In the genomic region with DNA sequence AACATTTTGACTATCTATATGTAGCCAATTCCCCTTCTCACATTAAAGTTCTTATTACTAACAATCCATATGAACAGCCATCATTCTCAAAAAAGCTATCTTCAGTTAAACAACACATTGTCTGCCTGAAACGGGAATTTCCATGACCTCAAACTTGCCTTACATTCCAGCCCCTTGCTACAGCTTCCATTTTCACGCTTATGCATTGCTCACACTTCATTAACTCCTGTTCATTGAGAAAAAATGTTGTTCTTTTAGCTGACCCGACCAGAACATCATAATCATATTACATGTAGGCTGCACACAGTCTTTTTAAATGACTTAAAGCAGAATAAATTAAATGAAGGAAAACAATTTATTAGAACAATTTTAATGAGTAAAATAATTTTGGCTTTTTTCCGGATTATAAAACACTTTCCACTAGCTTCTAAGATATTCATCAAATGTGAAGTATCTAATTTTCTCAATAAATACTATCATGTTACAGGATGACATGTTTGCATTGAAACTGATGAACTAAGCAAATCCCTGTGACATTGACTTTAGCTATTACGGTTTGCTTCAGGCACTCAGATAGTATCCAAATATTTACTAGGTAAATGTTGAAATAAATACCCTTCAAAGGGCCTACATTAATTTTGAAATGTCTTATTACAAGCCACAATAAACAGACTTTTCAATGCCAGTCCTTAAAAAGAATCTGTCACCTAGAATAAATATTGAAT, we compare ENCODE assay signal across 17 cellular contexts. TPM values are rescaled to one million over a fixed set of nuclear protein-coding genes. Genes with fewer than 3 reads are reported as not detected.
DNase-seq lines count a peak whose midpoint lies in the region; ATAC-seq, FAIRE-seq and TF ChIP-seq lines count a peak whose summit lies in the region.
"Had no signal": no experiment of that assay in that cellular context is flagged by ENCODE, and none has a peak within 500 bp of the region (broad histone marks: within the 10 kb centered on the region; RNA-seq: fewer than 3 reads in every experiment).

No MANE protein-coding gene starts in this region.

- H2BK15ac ChIP-seq in IMR-90 (ENCODE audit: low read depth, low read length), result peak overlapping the region; percentile 94; the same call in 2 of the 3 replicates

- peak overlapping the region; percentile 95 for H3K23ac ChIP-seq in IMR-90 (ENCODE audit: low read depth, low read length)

- POLR2A ChIA-PET in A549 (lab: Yijun Ruan, JAX) (no interaction called here), IMR-90 (lab: Charles Lee; ENCODE audit: unreplicated experiment) (interaction anchor here (0.8 kb wide), 1 partner anchor 463 kb away, joined by 3 read pairs; no protein-coding TSS in a partner anchor)

- dilution Hi-C loops in IMR-90 (cut with HindIII; ENCODE audit: low sequenced_read_pairs, unreplicated experiment), result no loop called here

- CTCF ChIA-PET in A549 (lab: Yijun Ruan, JAX), result interaction anchor here (1.0 to 1.7 kb wide), 3 partner anchors 15 to 50 kb away, joined by 3 to 4 read pairs (median 3); no protein-coding TSS in a partner anchor
- CTCF ChIA-PET in IMR-90 (lab: Yijun Ruan, JAX), result no interaction called here

- TF ChIP-seq POLR2A in A549 (IDR thresholded peaks at IDR 0.05; ENCODE audit: low read length), result no peak
- TF ChIP-seq POLR2A in IMR-90 (IDR thresholded peaks at IDR 0.05; ENCODE audit: low read depth, low read length), result no peak

- peak overlapping the region; percentile 8; the same call in 1 of the 2 replicates for H4K91ac ChIP-seq in IMR-90 (ENCODE audit: insufficient read depth, low read depth, low read length)

- H3K4me1 ChIP-seq in A549 (peaks cover 50% of the 10 kb centered on the region), IMR-90 (ENCODE audit: control insufficient read depth, insufficient read depth, low read length) (peaks cover 9% of the 10 kb centered on the region), psoas muscle (no peaks in the 10 kb centered on the region)
- H3K4me1 ChIP-seq: parathyroid adenoma had no signal

- peak overlapping the region; percentile 84 for H2BK20ac ChIP-seq in IMR-90 (ENCODE audit: low read depth, low read length)

- H3K27me3 ChIP-seq in IMR-90 (ENCODE audit: control insufficient read depth, insufficient read depth, low read length), result no peaks in the 10 kb centered on the region
- H3K27me3 ChIP-seq in psoas muscle (ENCODE audit: insufficient read depth in 3 of 3, low read length in 2 of 3), result no peaks in the 10 kb centered on the region
- H3K27me3 ChIP-seq: spleen, upper lobe of left lung had no signal

- FAIRE-seq in A549 (lab: Jason Lieb, UNC), result no peak
- FAIRE-seq: K562 had no signal

- BruUV-seq in IMR-90 (replicated peaks; lab: Mats Ljungman, UMichigan), result no TSS peak

- H3K9ac ChIP-seq in IMR-90 (ENCODE audit: low read depth, low read length), result no peak overlapping the region; the same call in 1 of the 2 replicates
- H3K9ac ChIP-seq: parathyroid adenoma had no signal

- no peak for TF ChIP-seq RAD21 in A549 (conservative IDR thresholded peaks at IDR 0.05 in 1 of 2, IDR thresholded peaks at IDR 0.05 in 1 of 2)
- no peak for TF ChIP-seq RAD21 in IMR-90 (IDR thresholded peaks at IDR 0.05; ENCODE audit: low read length)

- peak overlapping the region; percentile 91 for H2BK120ac ChIP-seq in IMR-90 (ENCODE audit: low read depth, low read length)

- H3K27ac ChIP-seq in A549, result peak overlapping the region in 1 of 2 experiments; percentile 30; a peak in 2 of 6 replicates
- H3K27ac ChIP-seq in IMR-90 (ENCODE audit: insufficient read depth, low read length), result no peak overlapping the region
- H3K27ac ChIP-seq in psoas muscle, result no peak overlapping the region
- H3K27ac ChIP-seq: coronary artery, parathyroid adenoma, RWPE1, upper lobe of left lung, WERI-Rb-1 had no signal

- peak overlapping the region; percentile 82; the same call in 1 of the 2 replicates for H3K18ac ChIP-seq in IMR-90 (ENCODE audit: low read depth, low read length)

- peak overlapping the region; percentile 91 for H2BK5ac ChIP-seq in IMR-90 (ENCODE audit: low read depth, low read length, poor library complexity, severe bottlenecking)

- no peak overlapping the region for H2AK9ac ChIP-seq in IMR-90 (replicated peaks; ENCODE audit: low read depth, low read length, poor library complexity)

- WGBS in A549 (ENCODE audit: missing lambda C conversion rate), result 39% methylated on average over 5 of the region's 5 CpGs
- WGBS in IMR-90 (ENCODE audit: extremely low coverage in 2 of 2, insufficient read length in 1 of 2), 2 experiments, result 33% methylated on average over 1 of the region's 5 CpGs; no CpG with 5 or more reads in 1 of the 2 experiments
- 48 to 57% (median 56%) methylated on average over 5 of the region's 5 CpGs for WGBS in psoas muscle, 3 donors

- H3K36me3 ChIP-seq in IMR-90 (ENCODE audit: control insufficient read depth, insufficient read depth, low read length) (no peaks in the 10 kb centered on the region; the same call in 1 of the 2 replicates), psoas muscle (ENCODE audit: insufficient read depth in 1 of 2, low read depth in 1 of 2) (no peaks in the 10 kb centered on the region)
- H3K36me3 ChIP-seq: spleen, upper lobe of left lung, WERI-Rb-1 had no signal

- H3K4me2 ChIP-seq in A549, result peak overlapping the region; percentile 49
- H3K4me2 ChIP-seq in IMR-90 (ENCODE audit: low read depth, low read length), result peak overlapping the region; percentile 81

- H4K8ac ChIP-seq in IMR-90 (ENCODE audit: low read depth in 2 of 2, low read length in 2 of 2), result peak overlapping the region; percentile 66 to 85; a peak in 3 of 4 replicates

- H3K9me1 ChIP-seq in IMR-90 (ENCODE audit: insufficient read depth, low read length), result peaks cover 11% of the 10 kb centered on the region

- intact Hi-C loops in IMR-90 (cut with micrococcal nuclease), result no loop called here
- intact Hi-C loops in psoas muscle (cut with DNase I), result no loop called here

- H3K56ac ChIP-seq in IMR-90 (ENCODE audit: extremely low read depth, insufficient read depth, low read length), result 0 out of 2 replicates have a peak overlapping the region, but pooled peaks have one; percentile 19

- DNase-seq in A549 (ENCODE audit: low read depth in 1 of 2, low spot score in 1 of 2), result no peak
- DNase-seq in IMR-90, result peak; percentile 66
- peak; percentile 70 for DNase-seq in astrocyte of the hippocampus (ENCODE audit: low read depth, low spot score)
- DNase-seq in kidney tubule cell (ENCODE audit: low spot score), result peak; percentile 86
- DNase-seq in D341Med (ENCODE audit: low spot score), result no peak
- DNase-seq in NCI-H2227 (lab: John Stamatoyannopoulos, UW; ENCODE audit: unreplicated experiment), result no peak
- DNase-seq in central memory CD4-positive, alpha-beta T cell, result no peak
- DNase-seq in psoas muscle, result no peak
- DNase-seq: NCI-H446 treated with DMSO at 0.1 percent for 48 hours; spleen; stimulated activated naive CD4-positive, alpha-beta T cell; upper lobe of left lung; WERI-Rb-1 had no signal

- no peak overlapping the region for H3K4me3 ChIP-seq in A549
- H3K4me3 ChIP-seq in IMR-90 (ENCODE audit: insufficient read depth, low read depth, low read length), result no peak overlapping the region
- no peak overlapping the region for H3K4me3 ChIP-seq in psoas muscle
- H3K4me3 ChIP-seq: coronary artery, K562, spleen, upper lobe of left lung had no signal

- H3K14ac ChIP-seq in IMR-90 (replicated peaks; ENCODE audit: low read depth, low read length), result peak overlapping the region; percentile 70

- H3K4ac ChIP-seq in IMR-90 (ENCODE audit: low read depth, low read length), result peak overlapping the region; percentile 91

- no peak for ATAC-seq in A549
- ATAC-seq in IMR-90 (ENCODE audit: low read depth), result peak; percentile 53
- no peak for ATAC-seq in psoas muscle
- ATAC-seq: K562 had no signal

- H4K5ac ChIP-seq in IMR-90 (ENCODE audit: low read depth, low read length), result peak overlapping the region; percentile 89; the same call in 1 of the 2 replicates

- no peak overlapping the region for H2AFZ ChIP-seq in IMR-90 (replicated peaks; ENCODE audit: low read length, poor library complexity)
- H2AFZ ChIP-seq: parathyroid adenoma had no signal

- in situ Hi-C loops in IMR-90 (cut with MboI; ENCODE audit: low sequenced_read_pairs), result no loop called here

- H4K20me1 ChIP-seq in IMR-90 (ENCODE audit: insufficient read depth, low read length), result no peaks in the 10 kb centered on the region; the same call in 1 of the 2 replicates

- TF ChIP-seq CTCF in A549 (IDR thresholded peaks at IDR 0.05) (no peak), IMR-90 (conservative IDR thresholded peaks at IDR 0.05; ENCODE audit: low read depth, low read length) (no peak), psoas muscle (IDR thresholded peaks at IDR 0.05) (no peak)

- no peak for TF ChIP-seq EP300 in A549 (IDR thresholded peaks at IDR 0.05)

- peaks cover 24 to 45% of the 10 kb centered on the region in 2 experiments for H3K79me1 ChIP-seq in IMR-90 (ENCODE audit: low read depth in 1 of 2, low read length in 2 of 2)

- H2AK5ac ChIP-seq in IMR-90 (ENCODE audit: low read depth, low read length), result peak overlapping the region; percentile 76; the same call in 1 of the 2 replicates

- no peaks in the 10 kb centered on the region for H3K9me3 ChIP-seq in A549
- no peaks in the 10 kb centered on the region for H3K9me3 ChIP-seq in IMR-90 (ENCODE audit: control insufficient read depth, insufficient read depth, low read length)
- H3K9me3 ChIP-seq in psoas muscle, result no peaks in the 10 kb centered on the region
- H3K9me3 ChIP-seq: spleen, upper lobe of left lung had no signal

TF ChIP-seq in A549, 52 proteins besides CTCF, POLR2A, EP300 and RAD21 (continues in another document):
- TF ChIP-seq SREBF2 (IDR thresholded peaks at IDR 0.05) (no peak), PHF8 (IDR thresholded peaks at IDR 0.05; ENCODE audit: borderline replicate concordance, low read depth) (no peak), FOSB (CRISPR knock-in tag; IDR thresholded peaks at IDR 0.05) (no peak), CEBPB (IDR thresholded peaks at IDR 0.05) (no peak)

TF ChIP-seq in IMR-90, 13 proteins besides CTCF, POLR2A, EP300 and RAD21:
- TF ChIP-seq BHLHE40 (IDR thresholded peaks at IDR 0.05; ENCODE audit: low read depth, low read length), result peak; percentile 53; the same call in 1 of the 2 replicates
- TF ChIP-seq RCOR1 (IDR thresholded peaks at IDR 0.05; ENCODE audit: insufficient replicate concordance, low read length), result no peak

RNA-seq across cellular contexts. Expression of gene P3H2, which starts 49.9 kb away (rescaled TPM):
- polyA plus RNA-seq in A549 (2011; rRNA removed) (59.9 and 72.5 TPM in 2 replicates), A549 (2017; fragmentation: RNase III; extraction: RNeasy Plus Mini Kit Qiagen cat#74134 plus additional on column Dnase treatment) (48.5 to 56.6 TPM (median 55.1 TPM) in 3 replicates), IMR-90 (2012; rRNA removed) (54.9 and 64.3 TPM in 2 replicates), psoas muscle (under 1 TPM; 0.24 to 0.30 (median 0.29) TPM)
- polyA plus RNA-seq in A549 (2012; cell fraction: cytosol; rRNA removed), result 16.2 and 21.8 TPM in 2 replicates
- polyA plus RNA-seq in A549 (2012; cell fraction: nucleus; rRNA removed), result 21.9 and 29.7 TPM in 2 replicates
- polyA minus RNA-seq in A549 (2011; rRNA and poly(A)+ RNA removed), result 37.1 and 37.2 TPM in 2 replicates
- total RNA-seq in IMR-90 (2012; rRNA removed) (54.7 and 74.4 TPM in 2 replicates), psoas muscle (1 to 10 TPM; 1.2 to 3.4 (median 1.3) TPM)
- polyA plus RNA-seq in IMR-90 (2012; cell fraction: cytosol; rRNA removed), result 23.4 and 32.0 TPM in 2 replicates
- polyA plus RNA-seq in IMR-90 (2012; cell fraction: nucleus; rRNA removed; ENCODE audit: low replicate concordance), result 20.0 and 59.7 TPM in 2 replicates

Comparison
In these comparisons a context has a peak if more than half of its experiments do, and no peak if none do; other contexts are left out.
1. DNase-seq: peak in IMR-90 (single experiment), astrocyte of the hippocampus (single experiment) and kidney tubule cell (single experiment); none in A549 (0 of 2), D341Med (single experiment), NCI-H2227 (single experiment), central memory CD4-positive, alpha-beta T cell (single experiment) and psoas muscle (0 of 2).
2. RNA of gene P3H2, which starts 49.9 kb away (polyA plus RNA-seq): 16.2 to 72.5 TPM in A549 and 20.0 to 64.3 TPM in IMR-90; 0.24 to 0.30 TPM in psoas muscle; every median in the first group is over 10 times any median in the second.